Comparison of ENCODE assay signal across 1 cellular context in the genomic region with DNA sequence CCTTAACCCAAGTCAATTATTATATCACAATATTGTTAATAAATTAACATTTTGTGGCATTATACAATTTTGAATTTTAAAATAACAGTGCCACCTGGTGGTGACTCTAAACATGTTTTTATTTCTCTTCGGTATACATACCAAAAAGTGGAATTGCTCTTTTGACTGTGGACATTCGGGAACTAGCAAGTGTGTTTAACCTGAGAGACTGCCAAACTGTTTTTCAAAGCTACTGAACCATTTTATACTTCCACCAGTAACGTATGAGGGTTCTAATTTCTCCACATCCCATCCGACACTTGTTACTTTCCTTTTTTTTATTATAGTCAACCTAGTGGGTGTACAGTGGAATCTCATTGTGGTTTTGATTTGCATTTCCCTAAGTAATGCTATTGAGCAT.
TF ChIP-seq lines count a peak whose summit lies in the region.

No MANE protein-coding gene starts in this region.

TF ChIP-seq in HepG2, 621 proteins besides CTCF, POLR2A, EP300 and RAD21:
- TF ChIP-seq, protein P1, sequence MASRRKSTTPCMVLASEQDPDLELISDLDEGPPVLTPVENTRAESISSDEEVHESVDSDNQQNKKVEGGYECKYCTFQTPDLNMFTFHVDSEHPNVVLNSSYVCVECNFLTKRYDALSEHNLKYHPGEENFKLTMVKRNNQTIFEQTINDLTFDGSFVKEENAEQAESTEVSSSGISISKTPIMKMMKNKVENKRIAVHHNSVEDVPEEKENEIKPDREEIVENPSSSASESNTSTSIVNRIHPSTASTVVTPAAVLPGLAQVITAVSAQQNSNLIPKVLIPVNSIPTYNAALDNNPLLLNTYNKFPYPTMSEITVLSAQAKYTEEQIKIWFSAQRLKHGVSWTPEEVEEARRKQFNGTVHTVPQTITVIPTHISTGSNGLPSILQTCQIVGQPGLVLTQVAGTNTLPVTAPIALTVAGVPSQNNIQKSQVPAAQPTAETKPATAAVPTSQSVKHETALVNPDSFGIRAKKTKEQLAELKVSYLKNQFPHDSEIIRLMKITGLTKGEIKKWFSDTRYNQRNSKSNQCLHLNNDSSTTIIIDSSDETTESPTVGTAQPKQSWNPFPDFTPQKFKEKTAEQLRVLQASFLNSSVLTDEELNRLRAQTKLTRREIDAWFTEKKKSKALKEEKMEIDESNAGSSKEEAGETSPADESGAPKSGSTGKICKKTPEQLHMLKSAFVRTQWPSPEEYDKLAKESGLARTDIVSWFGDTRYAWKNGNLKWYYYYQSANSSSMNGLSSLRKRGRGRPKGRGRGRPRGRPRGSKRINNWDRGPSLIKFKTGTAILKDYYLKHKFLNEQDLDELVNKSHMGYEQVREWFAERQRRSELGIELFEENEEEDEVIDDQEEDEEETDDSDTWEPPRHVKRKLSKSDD (CRISPR knock-in tag; IDR thresholded peaks at IDR 0.05; ENCODE audit: low read depth), result no peak
- peak; percentile 79 for TF ChIP-seq STAG1 (CRISPR knock-in tag; IDR thresholded peaks at IDR 0.05)
- TF ChIP-seq, protein P2, sequence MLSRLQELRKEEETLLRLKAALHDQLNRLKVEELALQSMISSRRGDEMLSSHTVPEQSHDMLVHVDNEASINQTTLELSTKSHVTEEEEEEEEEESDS (CRISPR knock-in tag; IDR thresholded peaks at IDR 0.05; ENCODE audit: borderline replicate concordance), result no peak
- no peak for TF ChIP-seq ETV6 (CRISPR knock-in tag; conservative IDR thresholded peaks at IDR 0.05)
- TF ChIP-seq SMC3 (IDR thresholded peaks at IDR 0.05; ENCODE audit: low read length), result peak; percentile 58
- TF ChIP-seq ZNF83 (CRISPR knock-in tag; IDR thresholded peaks at IDR 0.05; ENCODE audit: borderline replicate concordance), result no peak
- TF ChIP-seq ZNF773 (CRISPR knock-in tag; IDR thresholded peaks at IDR 0.05; ENCODE audit: borderline replicate concordance), result no peak
- TF ChIP-seq ZNF160 (CRISPR knock-in tag; IDR thresholded peaks at IDR 0.05), result no peak
- TF ChIP-seq JUNB (CRISPR knock-in tag; IDR thresholded peaks at IDR 0.05; ENCODE audit: borderline replicate concordance), result no peak
- TF ChIP-seq, protein P3, sequence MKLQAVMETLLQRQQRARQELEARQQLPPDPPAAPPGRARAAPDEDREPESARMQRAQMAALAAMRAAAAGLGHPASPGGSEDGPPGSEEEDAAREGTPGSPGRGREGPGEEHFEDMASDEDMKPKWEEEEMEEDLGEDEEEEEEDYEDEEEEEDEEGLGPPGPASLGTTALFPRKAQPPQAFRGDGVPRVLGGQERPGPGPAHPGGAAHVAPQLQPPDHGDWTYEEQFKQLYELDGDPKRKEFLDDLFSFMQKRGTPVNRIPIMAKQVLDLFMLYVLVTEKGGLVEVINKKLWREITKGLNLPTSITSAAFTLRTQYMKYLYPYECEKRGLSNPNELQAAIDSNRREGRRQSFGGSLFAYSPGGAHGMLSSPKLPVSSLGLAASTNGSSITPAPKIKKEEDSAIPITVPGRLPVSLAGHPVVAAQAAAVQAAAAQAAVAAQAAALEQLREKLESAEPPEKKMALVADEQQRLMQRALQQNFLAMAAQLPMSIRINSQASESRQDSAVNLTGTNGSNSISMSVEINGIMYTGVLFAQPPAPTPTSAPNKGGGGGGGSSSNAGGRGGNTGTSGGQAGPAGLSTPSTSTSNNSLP (IDR thresholded peaks at IDR 0.05; ENCODE audit: low read depth, low read length), result peak; percentile 42; the same call in 1 of the 2 replicates
